14 cellular contexts compared by ENCODE assay signal in genomic region chr9:5900622-5901021, GRCh38. TPM values are rescaled to one million over a fixed set of nuclear protein-coding genes. Genes with fewer than 3 reads are reported as not detected.
DNase-seq lines count a peak whose midpoint lies in the region; ATAC-seq and TF ChIP-seq lines count a peak whose summit lies in the region.
"Had no signal": no experiment of that assay in that cellular context is flagged by ENCODE, and none has a peak within 500 bp of the region (broad histone marks: within the 10 kb centered on the region; RNA-seq: fewer than 3 reads in every experiment).

No MANE protein-coding gene starts in this region.

- no peaks in the 10 kb centered on the region for H3K9me3 Mint-ChIP-seq in activated T-cell treated with anti-CD3 and anti-CD28 coated beads, Interleukin-2, amount 50 U/mL, for 72 hours
- H3K9me3 Mint-ChIP-seq in memory B cell = no peaks in the 10 kb centered on the region
- H3K9me3 Mint-ChIP-seq: GM23338 had no signal

- peaks cover 0 to 3% of the 10 kb centered on the region in 2 donors for H3K36me3 Mint-ChIP-seq in activated T-cell treated with anti-CD3 and anti-CD28 coated beads, Interleukin-2, amount 50 U/mL, for 72 hours (ENCODE audit: insufficient read depth in 2 of 2)
- peaks cover 41% of the 10 kb centered on the region for H3K36me3 Mint-ChIP-seq in memory B cell

- peaks cover 18% of the 10 kb centered on the region for H3K4me1 Mint-ChIP-seq in activated T-cell treated with anti-CD3 and anti-CD28 coated beads, Interleukin-2, amount 50 U/mL, for 72 hours (ENCODE audit: low read depth)
- H3K4me1 Mint-ChIP-seq in memory B cell = no peaks in the 10 kb centered on the region
- H3K4me1 Mint-ChIP-seq: GM23338 had no signal

- ATAC-seq in activated T-cell treated with anti-CD3 and anti-CD28 coated beads, Interleukin-2, amount 50 U/mL, for 72 hours (replicated peaks in 1 of 2) = no peak
- ATAC-seq in memory B cell (ENCODE audit: low read depth) (no peak), GM21367 (IDR thresholded peaks at IDR 0.05; ENCODE audit: unreplicated experiment) (no peak)
- ATAC-seq: GM23338 had no signal

- CTCF ChIA-PET in GM10248 (lab: Yijun Ruan, JAX) = interaction anchor here (9.6 kb wide), 1 partner anchor 14 kb away, joined by 104 read pairs; no protein-coding TSS in a partner anchor

- no peak for DNase-seq in activated T-cell treated with anti-CD3 and anti-CD28 coated beads, Interleukin-2, amount 50 U/mL, for 72 hours
- DNase-seq in activated T-cell treated with anti-CD3 and anti-CD28 coated beads for 4 hours (no peak), LHCN-M2 (ENCODE audit: low read depth) (peak; percentile 11), memory B cell (ENCODE audit: low spot score in 2 of 2) (no peak), renal cortical epithelial cell (ENCODE audit: low read depth) (peak; percentile 65), GM10248 (ENCODE audit: extremely low spot score) (no peak), NCI-H446 (lab: John Stamatoyannopoulos, UW) (no peak)
- DNase-seq: AML-193, DMS53, GF-D8, H7, IMR-90 had no signal

- TF ChIP-seq CTCF in GM10248 (IDR thresholded peaks at IDR 0.05; ENCODE audit: control extremely low read depth, extremely low read depth, low read depth, missing control alignments) = no peak

- no peaks in the 10 kb centered on the region for H3K27me3 Mint-ChIP-seq in activated T-cell treated with anti-CD3 and anti-CD28 coated beads, Interleukin-2, amount 50 U/mL, for 72 hours (ENCODE audit: low read depth)
- no peaks in the 10 kb centered on the region for H3K27me3 Mint-ChIP-seq in memory B cell

- H3K4me3 Mint-ChIP-seq in activated T-cell treated with anti-CD3 and anti-CD28 coated beads, Interleukin-2, amount 50 U/mL, for 72 hours = no peak overlapping the region
- no peak overlapping the region for H3K4me3 Mint-ChIP-seq in memory B cell
- H3K4me3 Mint-ChIP-seq: GM23338 had no signal

- peak overlapping the region; percentile 86 for H3K27ac Mint-ChIP-seq in activated T-cell treated with anti-CD3 and anti-CD28 coated beads, Interleukin-2, amount 50 U/mL, for 72 hours
- H3K27ac Mint-ChIP-seq in memory B cell = peak overlapping the region; percentile 38
- H3K27ac Mint-ChIP-seq: GM23338 had no signal

- POLR2A ChIA-PET in GM10248 (lab: Yijun Ruan, JAX) = no interaction called here

RNA-seq across cellular contexts. Expression of gene MLANA, which starts 9.9 kb away (rescaled TPM):
- not detected for total RNA-seq in activated T-cell treated with anti-CD3 and anti-CD28 coated beads, Interleukin-2, amount 50 U/mL, for 72 hours
- total RNA-seq in LHCN-M2 (2014; rRNA removed) = 0.11 TPM in 1 of 2 replicates, not detected in the other
- polyA plus RNA-seq in LHCN-M2 (2012) = 0.07 TPM
- 0.05 TPM in 1 of 2 replicates, not detected in the other for total RNA-seq in renal cortical epithelial cell
- total RNA-seq: GM23338, H7, IMR-90 had no signal
- polyA plus RNA-seq: GM23338, IMR-90 had no signal

Comparison
In these comparisons a context has a peak if more than half of its experiments do, and no peak if none do; other contexts are left out.
1. DNase-seq: peak in LHCN-M2 (single experiment) and renal cortical epithelial cell (single experiment); none in activated T-cell treated with anti-CD3 and anti-CD28 coated beads, Interleukin-2, amount 50 U/mL, for 72 hours (0 of 2), activated T-cell treated with anti-CD3 and anti-CD28 coated beads for 4 hours (single experiment), memory B cell (0 of 2), GM10248 (single experiment) and NCI-H446 (0 of 2).